ENCODE assay signal across 9 cellular contexts in genomic region chr1:169484107-169484506, GRCh38. TPM values are rescaled to one million over a fixed set of nuclear protein-coding genes. Genes with fewer than 3 reads are reported as not detected.
DNase-seq lines count a peak whose midpoint lies in the region; ATAC-seq and TF ChIP-seq lines count a peak whose summit lies in the region.
"Had no signal": no experiment of that assay in that cellular context is flagged by ENCODE, and none has a peak within 500 bp of the region (broad histone marks: within the 10 kb centered on the region; RNA-seq: fewer than 3 reads in every experiment).

No MANE protein-coding gene starts in this region.

- peaks cover 6% of the 10 kb centered on the region for H3K36me3 Mint-ChIP-seq in activated CD4-positive, alpha-beta T cell treated with anti-CD3 and anti-CD28 coated beads for 36 hours (ENCODE audit: low read depth)

- CTCF ChIA-PET in activated CD4-positive, alpha-beta T cell treated with anti-CD3 and anti-CD28 coated beads for 36 hours (lab: Charles Lee): interaction anchor here (0.7 to 0.9 kb wide), 2 partner anchors 21 to 63 kb away, joined by 3 read pairs; no protein-coding TSS in a partner anchor

- WGBS in suprapubic skin: 56% methylated on average over 4 of the region's 4 CpGs

- TF ChIP-seq POLR2A in suprapubic skin (IDR thresholded peaks at IDR 0.05): no peak

- peaks cover 48% of the 10 kb centered on the region for H3K4me1 Mint-ChIP-seq in activated CD4-positive, alpha-beta T cell treated with anti-CD3 and anti-CD28 coated beads for 36 hours

- no peak for TF ChIP-seq EP300 in suprapubic skin (IDR thresholded peaks at IDR 0.05)

- H3K9ac ChIP-seq in iPS-18a (ENCODE audit: low read length): peak overlapping the region; percentile 77

- no peak overlapping the region for H3K27ac Mint-ChIP-seq in activated CD4-positive, alpha-beta T cell treated with anti-CD3 and anti-CD28 coated beads for 36 hours

- H3K36me3 ChIP-seq in iPS-18a (ENCODE audit: control insufficient read depth, low read depth, low read length): no peaks in the 10 kb centered on the region
- no peaks in the 10 kb centered on the region for H3K36me3 ChIP-seq in suprapubic skin

- H3K27me3 Mint-ChIP-seq in activated CD4-positive, alpha-beta T cell treated with anti-CD3 and anti-CD28 coated beads for 36 hours: peaks cover 1% of the 10 kb centered on the region

- H3K27me3 ChIP-seq in iPS-18a (ENCODE audit: control insufficient read depth, insufficient read depth, low read length) (no peaks in the 10 kb centered on the region), suprapubic skin (no peaks in the 10 kb centered on the region)

- TF ChIP-seq CTCF in VCaP (conservative IDR thresholded peaks at IDR 0.05): no peak
- no peak for TF ChIP-seq CTCF in suprapubic skin (IDR thresholded peaks at IDR 0.05)

- intact Hi-C loops in activated CD4-positive, alpha-beta T cell treated with anti-CD3 and anti-CD28 coated beads for 36 hours (cut with DNase I, micrococcal nuclease): loop anchor here (2.0 to 10.0 kb wide), 2 partner anchors 349 to 409 kb away; partner anchors contain the start of gene SCYL3 (in 1 of the 2)
- intact Hi-C loops in posterior cingulate gyrus (cut with DNase I): loop anchor here (10.0 kb wide), 1 partner anchor 59 kb away; the partner anchor contains the start of gene CCDC181

- H3K9me3 ChIP-seq in iPS-18a (ENCODE audit: control insufficient read depth, low read depth, low read length): no peaks in the 10 kb centered on the region
- H3K9me3 ChIP-seq in suprapubic skin: no peaks in the 10 kb centered on the region

- no peak for DNase-seq in activated CD4-positive, alpha-beta T cell treated with anti-CD3 and anti-CD28 coated beads for 36 hours
- no peak for DNase-seq in activated CD4-positive, alpha-beta T cell treated with anti-CD3 and anti-CD28 coated beads for 48 hours
- DNase-seq in suprapubic skin (ENCODE audit: low spot score in 2 of 2): no peak
- DNase-seq in NCI-H2227 (lab: John Stamatoyannopoulos, UW; ENCODE audit: unreplicated experiment): no peak
- DNase-seq in GDM1 (lab: John Stamatoyannopoulos, UW): no peak
- no peak for DNase-seq in posterior cingulate gyrus

- H3K4me1 ChIP-seq in iPS-18a (ENCODE audit: control insufficient read depth, low read depth, low read length) (peaks cover 57% of the 10 kb centered on the region), suprapubic skin (peaks cover 40% of the 10 kb centered on the region)

- H3K4me3 Mint-ChIP-seq in activated CD4-positive, alpha-beta T cell treated with anti-CD3 and anti-CD28 coated beads for 36 hours: peak overlapping the region; percentile 93

- H3K27ac ChIP-seq in VCaP (peak overlapping the region; percentile 95), iPS-18a (ENCODE audit: low read length) (no peak overlapping the region), suprapubic skin (peak overlapping the region; percentile 97)

- POLR2A ChIA-PET in activated CD4-positive, alpha-beta T cell treated with anti-CD3 and anti-CD28 coated beads for 36 hours (lab: Charles Lee): interaction anchor here (0.6 kb wide), 1 partner anchor 377 kb away, joined by 4 read pairs; no protein-coding TSS in a partner anchor

- H3K4me3 ChIP-seq in iPS-18a (ENCODE audit: low read length) (peak overlapping the region; percentile 69), suprapubic skin (peak overlapping the region; percentile 78)

- no peaks in the 10 kb centered on the region for H3K9me3 Mint-ChIP-seq in activated CD4-positive, alpha-beta T cell treated with anti-CD3 and anti-CD28 coated beads for 36 hours (ENCODE audit: low read depth)

- no peak for ATAC-seq in activated CD4-positive, alpha-beta T cell treated with anti-CD3 and anti-CD28 coated beads for 36 hours

RNA-seq across cellular contexts. Expression of gene SLC19A2, which starts 1.6 kb away (rescaled TPM):
- total RNA-seq in activated CD4-positive, alpha-beta T cell treated with anti-CD3 and anti-CD28 coated beads for 36 hours: 1 to 10 TPM; 4.0 to 4.4 TPM
- total RNA-seq in suprapubic skin: 10 to 100 TPM; 21.9 to 38.7 (median 30.5) TPM

RNA-seq across cellular contexts. Expression of gene CCDC181, which starts 56.8 kb away (rescaled TPM):
- under 1 TPM; 0.11 to 0.14 TPM for total RNA-seq in activated CD4-positive, alpha-beta T cell treated with anti-CD3 and anti-CD28 coated beads for 36 hours
- total RNA-seq in suprapubic skin: not detected
- total RNA-seq: SK-MEL-5 had no signal

Comparison
In these comparisons a context has a peak if more than half of its experiments do, and no peak if none do; other contexts are left out.
1. RNA of gene SLC19A2, which starts 1.6 kb away (total RNA-seq): 21.9 to 38.7 TPM in suprapubic skin; 4.0 to 4.4 TPM in activated CD4-positive, alpha-beta T cell treated with anti-CD3 and anti-CD28 coated beads for 36 hours; every median in the first group is over 4 times any median in the second.